In the genomic region with DNA sequence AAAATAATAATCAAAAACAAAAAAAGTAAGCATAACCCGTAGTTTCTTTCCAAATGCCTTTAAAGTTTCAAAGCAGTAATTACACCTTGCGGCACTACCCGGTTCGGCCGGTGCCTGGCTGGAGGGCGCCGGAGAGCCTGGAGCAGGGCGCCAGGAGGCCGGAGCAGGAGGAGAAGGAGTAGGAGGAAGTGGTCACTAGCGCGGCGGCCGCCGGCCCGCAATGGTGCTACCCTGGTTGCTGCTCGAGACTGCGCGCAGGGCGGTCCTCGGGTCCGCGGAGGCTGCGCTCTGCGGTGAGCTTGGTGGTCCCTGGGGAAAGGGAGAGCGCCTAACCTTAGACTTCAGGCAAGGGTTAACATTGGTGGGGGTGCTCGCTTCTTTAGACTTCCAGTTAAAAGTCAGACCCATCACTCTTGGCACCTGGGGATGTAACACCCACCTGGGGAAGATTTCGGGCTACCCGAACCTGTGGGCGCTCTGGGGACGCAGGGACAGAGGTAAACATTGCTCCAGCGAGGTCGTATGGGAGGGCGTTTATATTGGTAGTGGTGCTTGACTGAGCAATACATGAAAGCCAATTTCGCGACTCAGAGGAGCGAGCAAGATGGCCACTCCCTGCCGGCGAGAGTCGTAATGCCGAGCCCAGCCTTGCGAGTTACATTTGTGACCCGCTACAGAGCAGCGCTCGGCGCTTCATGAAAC, we compare ENCODE assay signal across 1 cellular context.
TF ChIP-seq lines count a peak whose summit lies in the region.

No MANE protein-coding gene starts in this region.

TF ChIP-seq in HepG2, 621 proteins besides CTCF, POLR2A, EP300 and RAD21 (continued from another document and continues in another):
- TF ChIP-seq, protein P1, sequence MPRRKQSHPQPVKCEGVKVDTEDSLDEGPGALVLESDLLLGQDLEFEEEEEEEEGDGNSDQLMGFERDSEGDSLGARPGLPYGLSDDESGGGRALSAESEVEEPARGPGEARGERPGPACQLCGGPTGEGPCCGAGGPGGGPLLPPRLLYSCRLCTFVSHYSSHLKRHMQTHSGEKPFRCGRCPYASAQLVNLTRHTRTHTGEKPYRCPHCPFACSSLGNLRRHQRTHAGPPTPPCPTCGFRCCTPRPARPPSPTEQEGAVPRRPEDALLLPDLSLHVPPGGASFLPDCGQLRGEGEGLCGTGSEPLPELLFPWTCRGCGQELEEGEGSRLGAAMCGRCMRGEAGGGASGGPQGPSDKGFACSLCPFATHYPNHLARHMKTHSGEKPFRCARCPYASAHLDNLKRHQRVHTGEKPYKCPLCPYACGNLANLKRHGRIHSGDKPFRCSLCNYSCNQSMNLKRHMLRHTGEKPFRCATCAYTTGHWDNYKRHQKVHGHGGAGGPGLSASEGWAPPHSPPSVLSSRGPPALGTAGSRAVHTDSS (CRISPR knock-in tag; conservative IDR thresholded peaks at IDR 0.05): no peak
- TF ChIP-seq, protein P2, sequence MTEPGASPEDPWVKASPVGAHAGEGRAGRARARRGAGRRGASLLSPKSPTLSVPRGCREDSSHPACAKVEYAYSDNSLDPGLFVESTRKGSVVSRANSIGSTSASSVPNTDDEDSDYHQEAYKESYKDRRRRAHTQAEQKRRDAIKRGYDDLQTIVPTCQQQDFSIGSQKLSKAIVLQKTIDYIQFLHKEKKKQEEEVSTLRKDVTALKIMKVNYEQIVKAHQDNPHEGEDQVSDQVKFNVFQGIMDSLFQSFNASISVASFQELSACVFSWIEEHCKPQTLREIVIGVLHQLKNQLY (CRISPR knock-in tag; IDR thresholded peaks at IDR 0.05): no peak
- TF ChIP-seq ARNTL (CRISPR knock-in tag; IDR thresholded peaks at IDR 0.05) (no peak), NR3C1 (CRISPR knock-in tag; IDR thresholded peaks at IDR 0.05) (no peak), NFKBIZ (CRISPR knock-in tag; IDR thresholded peaks at IDR 0.05) (no peak; the same call in 1 of the 2 replicates), ZNF33B (CRISPR knock-in tag; IDR thresholded peaks at IDR 0.05) (0 out of 2 replicates have a peak, but pooled peaks have one; percentile 47), MIER3 (CRISPR knock-in tag; IDR thresholded peaks at IDR 0.05; ENCODE audit: borderline replicate concordance) (peak; percentile 65; the same call in 1 of the 2 replicates), SSRP1 (CRISPR knock-in tag; IDR thresholded peaks at IDR 0.05) (no peak), ZNF337 (CRISPR knock-in tag; IDR thresholded peaks at IDR 0.05; ENCODE audit: borderline replicate concordance, low read depth) (no peak), HNF4G (IDR thresholded peaks at IDR 0.05; ENCODE audit: borderline replicate concordance, low read depth, low read length) (no peak), HNF4G (CRISPR knock-in tag; IDR thresholded peaks at IDR 0.05; ENCODE audit: borderline replicate concordance, low read depth) (no peak), WIZ (CRISPR knock-in tag; IDR thresholded peaks at IDR 0.05) (no peak), ZBTB42 (CRISPR knock-in tag; IDR thresholded peaks at IDR 0.05) (no peak), XBP1 (CRISPR knock-in tag; IDR thresholded peaks at IDR 0.05) (no peak), GPN1 (CRISPR knock-in tag; IDR thresholded peaks at IDR 0.05; ENCODE audit: borderline replicate concordance) (no peak), ZKSCAN1 (IDR thresholded peaks at IDR 0.05; ENCODE audit: low read length) (no peak), CAMTA2 (CRISPR knock-in tag; IDR thresholded peaks at IDR 0.05; ENCODE audit: borderline replicate concordance) (no peak), CHCHD3 (CRISPR knock-in tag; IDR thresholded peaks at IDR 0.05) (no peak), HNRNPH1 (optimal IDR thresholded peaks at IDR 0.05; ENCODE audit: low read depth, low read length) (no peak), CBX5 (CRISPR knock-in tag; IDR thresholded peaks at IDR 0.05; ENCODE audit: borderline replicate concordance) (no peak), MAFK (conservative IDR thresholded peaks at IDR 0.05 in 1 of 2, IDR thresholded peaks at IDR 0.05 in 1 of 2; ENCODE audit: low read length in 2 of 2) (no peak), MED8 (CRISPR knock-in tag; IDR thresholded peaks at IDR 0.05; ENCODE audit: insufficient replicate concordance) (peak; percentile 55), MEIS2 (CRISPR knock-in tag; IDR thresholded peaks at IDR 0.05) (peak; percentile 25; the same call in 1 of the 2 replicates), GZF1 (CRISPR knock-in tag; IDR thresholded peaks at IDR 0.05) (no peak), EED (CRISPR knock-in tag; IDR thresholded peaks at IDR 0.05) (0 out of 2 replicates have a peak, but pooled peaks have one; percentile 47), RORA (CRISPR knock-in tag; IDR thresholded peaks at IDR 0.05) (0 out of 2 replicates have a peak, but pooled peaks have one; percentile 29), DMAP1 (CRISPR knock-in tag; IDR thresholded peaks at IDR 0.05) (peak; percentile 47; the same call in 1 of the 2 replicates), ZNF850 (CRISPR knock-in tag; conservative IDR thresholded peaks at IDR 0.05) (no peak), YEATS4 (CRISPR knock-in tag; IDR thresholded peaks at IDR 0.05; ENCODE audit: borderline replicate concordance) (no peak), THYN1 (CRISPR knock-in tag; IDR thresholded peaks at IDR 0.05; ENCODE audit: borderline replicate concordance, low read depth) (no peak), CEBPG (CRISPR knock-in tag; IDR thresholded peaks at IDR 0.05) (no peak; the same call in 1 of the 2 replicates), CENPX (CRISPR knock-in tag; IDR thresholded peaks at IDR 0.05) (no peak), ZSCAN9 (CRISPR knock-in tag; IDR thresholded peaks at IDR 0.05; ENCODE audit: borderline replicate concordance) (peak; percentile 56; the same call in 1 of the 2 replicates), ZNF577 (CRISPR knock-in tag; IDR thresholded peaks at IDR 0.05; ENCODE audit: borderline replicate concordance, low read depth) (no peak), POLR2AphosphoS5 (IDR thresholded peaks at IDR 0.05; ENCODE audit: low read depth, low read length) (peak; percentile 88), MZF1 (CRISPR knock-in tag; IDR thresholded peaks at IDR 0.05; ENCODE audit: borderline replicate concordance) (no peak), KLF15 (CRISPR knock-in tag; IDR thresholded peaks at IDR 0.05; ENCODE audit: borderline replicate concordance) (no peak), ISX (CRISPR knock-in tag; conservative IDR thresholded peaks at IDR 0.05) (0 out of 2 replicates have a peak, but pooled peaks have one; percentile 30), KDM4B (CRISPR knock-in tag; IDR thresholded peaks at IDR 0.05) (no peak), REPIN1 (CRISPR knock-in tag; IDR thresholded peaks at IDR 0.05; ENCODE audit: borderline replicate concordance, low read depth) (peak; percentile 70; the same call in 1 of the 2 replicates), KLF16 (CRISPR knock-in tag; IDR thresholded peaks at IDR 0.05) (peak in 1 of 2 experiments; percentile 44; a peak in 1 of 4 replicates), ZNF232 (CRISPR knock-in tag; IDR thresholded peaks at IDR 0.05; ENCODE audit: borderline replicate concordance) (0 out of 2 replicates have a peak, but pooled peaks have one; percentile 13), ZNF430 (CRISPR knock-in tag; IDR thresholded peaks at IDR 0.05) (no peak), ZNF350 (CRISPR knock-in tag; IDR thresholded peaks at IDR 0.05; ENCODE audit: borderline replicate concordance, low read depth) (peak; percentile 46; the same call in 1 of the 2 replicates), JARID2 (CRISPR knock-in tag; IDR thresholded peaks at IDR 0.05; ENCODE audit: insufficient replicate concordance) (peak; percentile 65)
- TF ChIP-seq, protein P3, sequence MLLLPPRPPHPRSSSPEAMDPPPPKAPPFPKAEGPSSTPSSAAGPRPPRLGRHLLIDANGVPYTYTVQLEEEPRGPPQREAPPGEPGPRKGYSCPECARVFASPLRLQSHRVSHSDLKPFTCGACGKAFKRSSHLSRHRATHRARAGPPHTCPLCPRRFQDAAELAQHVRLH (CRISPR knock-in tag; IDR thresholded peaks at IDR 0.05; ENCODE audit: borderline replicate concordance, low read depth): no peak
- TF ChIP-seq, protein P4, sequence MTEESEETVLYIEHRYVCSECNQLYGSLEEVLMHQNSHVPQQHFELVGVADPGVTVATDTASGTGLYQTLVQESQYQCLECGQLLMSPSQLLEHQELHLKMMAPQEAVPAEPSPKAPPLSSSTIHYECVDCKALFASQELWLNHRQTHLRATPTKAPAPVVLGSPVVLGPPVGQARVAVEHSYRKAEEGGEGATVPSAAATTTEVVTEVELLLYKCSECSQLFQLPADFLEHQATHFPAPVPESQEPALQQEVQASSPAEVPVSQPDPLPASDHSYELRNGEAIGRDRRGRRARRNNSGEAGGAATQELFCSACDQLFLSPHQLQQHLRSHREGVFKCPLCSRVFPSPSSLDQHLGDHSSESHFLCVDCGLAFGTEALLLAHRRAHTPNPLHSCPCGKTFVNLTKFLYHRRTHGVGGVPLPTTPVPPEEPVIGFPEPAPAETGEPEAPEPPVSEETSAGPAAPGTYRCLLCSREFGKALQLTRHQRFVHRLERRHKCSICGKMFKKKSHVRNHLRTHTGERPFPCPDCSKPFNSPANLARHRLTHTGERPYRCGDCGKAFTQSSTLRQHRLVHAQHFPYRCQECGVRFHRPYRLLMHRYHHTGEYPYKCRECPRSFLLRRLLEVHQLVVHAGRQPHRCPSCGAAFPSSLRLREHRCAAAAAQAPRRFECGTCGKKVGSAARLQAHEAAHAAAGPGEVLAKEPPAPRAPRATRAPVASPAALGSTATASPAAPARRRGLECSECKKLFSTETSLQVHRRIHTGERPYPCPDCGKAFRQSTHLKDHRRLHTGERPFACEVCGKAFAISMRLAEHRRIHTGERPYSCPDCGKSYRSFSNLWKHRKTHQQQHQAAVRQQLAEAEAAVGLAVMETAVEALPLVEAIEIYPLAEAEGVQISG (CRISPR knock-in tag; IDR thresholded peaks at IDR 0.05): peak; percentile 78
- TF ChIP-seq, protein P5, sequence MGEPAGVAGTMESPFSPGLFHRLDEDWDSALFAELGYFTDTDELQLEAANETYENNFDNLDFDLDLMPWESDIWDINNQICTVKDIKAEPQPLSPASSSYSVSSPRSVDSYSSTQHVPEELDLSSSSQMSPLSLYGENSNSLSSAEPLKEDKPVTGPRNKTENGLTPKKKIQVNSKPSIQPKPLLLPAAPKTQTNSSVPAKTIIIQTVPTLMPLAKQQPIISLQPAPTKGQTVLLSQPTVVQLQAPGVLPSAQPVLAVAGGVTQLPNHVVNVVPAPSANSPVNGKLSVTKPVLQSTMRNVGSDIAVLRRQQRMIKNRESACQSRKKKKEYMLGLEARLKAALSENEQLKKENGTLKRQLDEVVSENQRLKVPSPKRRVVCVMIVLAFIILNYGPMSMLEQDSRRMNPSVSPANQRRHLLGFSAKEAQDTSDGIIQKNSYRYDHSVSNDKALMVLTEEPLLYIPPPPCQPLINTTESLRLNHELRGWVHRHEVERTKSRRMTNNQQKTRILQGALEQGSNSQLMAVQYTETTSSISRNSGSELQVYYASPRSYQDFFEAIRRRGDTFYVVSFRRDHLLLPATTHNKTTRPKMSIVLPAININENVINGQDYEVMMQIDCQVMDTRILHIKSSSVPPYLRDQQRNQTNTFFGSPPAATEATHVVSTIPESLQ (CRISPR knock-in tag; conservative IDR thresholded peaks at IDR 0.05): no peak
- TF ChIP-seq, protein P6, sequence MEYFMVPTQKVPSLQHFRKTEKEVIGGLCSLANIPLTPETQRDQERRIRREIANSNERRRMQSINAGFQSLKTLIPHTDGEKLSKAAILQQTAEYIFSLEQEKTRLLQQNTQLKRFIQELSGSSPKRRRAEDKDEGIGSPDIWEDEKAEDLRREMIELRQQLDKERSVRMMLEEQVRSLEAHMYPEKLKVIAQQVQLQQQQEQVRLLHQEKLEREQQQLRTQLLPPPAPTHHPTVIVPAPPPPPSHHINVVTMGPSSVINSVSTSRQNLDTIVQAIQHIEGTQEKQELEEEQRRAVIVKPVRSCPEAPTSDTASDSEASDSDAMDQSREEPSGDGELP (IDR thresholded peaks at IDR 0.05; ENCODE audit: borderline replicate concordance, low read depth): no peak
- TF ChIP-seq, protein P7, sequence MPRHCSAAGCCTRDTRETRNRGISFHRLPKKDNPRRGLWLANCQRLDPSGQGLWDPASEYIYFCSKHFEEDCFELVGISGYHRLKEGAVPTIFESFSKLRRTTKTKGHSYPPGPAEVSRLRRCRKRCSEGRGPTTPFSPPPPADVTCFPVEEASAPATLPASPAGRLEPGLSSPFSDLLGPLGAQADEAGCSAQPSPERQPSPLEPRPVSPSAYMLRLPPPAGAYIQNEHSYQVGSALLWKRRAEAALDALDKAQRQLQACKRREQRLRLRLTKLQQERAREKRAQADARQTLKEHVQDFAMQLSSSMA (CRISPR knock-in tag; IDR thresholded peaks at IDR 0.05): peak; percentile 57; the same call in 1 of the 2 replicates
- TF ChIP-seq, protein P8, sequence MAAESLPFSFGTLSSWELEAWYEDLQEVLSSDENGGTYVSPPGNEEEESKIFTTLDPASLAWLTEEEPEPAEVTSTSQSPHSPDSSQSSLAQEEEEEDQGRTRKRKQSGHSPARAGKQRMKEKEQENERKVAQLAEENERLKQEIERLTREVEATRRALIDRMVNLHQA (CRISPR knock-in tag; IDR thresholded peaks at IDR 0.05): no peak
- TF ChIP-seq, protein P9, sequence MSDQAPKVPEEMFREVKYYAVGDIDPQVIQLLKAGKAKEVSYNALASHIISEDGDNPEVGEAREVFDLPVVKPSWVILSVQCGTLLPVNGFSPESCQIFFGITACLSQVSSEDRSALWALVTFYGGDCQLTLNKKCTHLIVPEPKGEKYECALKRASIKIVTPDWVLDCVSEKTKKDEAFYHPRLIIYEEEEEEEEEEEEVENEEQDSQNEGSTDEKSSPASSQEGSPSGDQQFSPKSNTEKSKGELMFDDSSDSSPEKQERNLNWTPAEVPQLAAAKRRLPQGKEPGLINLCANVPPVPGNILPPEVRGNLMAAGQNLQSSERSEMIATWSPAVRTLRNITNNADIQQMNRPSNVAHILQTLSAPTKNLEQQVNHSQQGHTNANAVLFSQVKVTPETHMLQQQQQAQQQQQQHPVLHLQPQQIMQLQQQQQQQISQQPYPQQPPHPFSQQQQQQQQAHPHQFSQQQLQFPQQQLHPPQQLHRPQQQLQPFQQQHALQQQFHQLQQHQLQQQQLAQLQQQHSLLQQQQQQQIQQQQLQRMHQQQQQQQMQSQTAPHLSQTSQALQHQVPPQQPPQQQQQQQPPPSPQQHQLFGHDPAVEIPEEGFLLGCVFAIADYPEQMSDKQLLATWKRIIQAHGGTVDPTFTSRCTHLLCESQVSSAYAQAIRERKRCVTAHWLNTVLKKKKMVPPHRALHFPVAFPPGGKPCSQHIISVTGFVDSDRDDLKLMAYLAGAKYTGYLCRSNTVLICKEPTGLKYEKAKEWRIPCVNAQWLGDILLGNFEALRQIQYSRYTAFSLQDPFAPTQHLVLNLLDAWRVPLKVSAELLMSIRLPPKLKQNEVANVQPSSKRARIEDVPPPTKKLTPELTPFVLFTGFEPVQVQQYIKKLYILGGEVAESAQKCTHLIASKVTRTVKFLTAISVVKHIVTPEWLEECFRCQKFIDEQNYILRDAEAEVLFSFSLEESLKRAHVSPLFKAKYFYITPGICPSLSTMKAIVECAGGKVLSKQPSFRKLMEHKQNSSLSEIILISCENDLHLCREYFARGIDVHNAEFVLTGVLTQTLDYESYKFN (CRISPR knock-in tag; conservative IDR thresholded peaks at IDR 0.05): no peak
- TF ChIP-seq, protein P10, sequence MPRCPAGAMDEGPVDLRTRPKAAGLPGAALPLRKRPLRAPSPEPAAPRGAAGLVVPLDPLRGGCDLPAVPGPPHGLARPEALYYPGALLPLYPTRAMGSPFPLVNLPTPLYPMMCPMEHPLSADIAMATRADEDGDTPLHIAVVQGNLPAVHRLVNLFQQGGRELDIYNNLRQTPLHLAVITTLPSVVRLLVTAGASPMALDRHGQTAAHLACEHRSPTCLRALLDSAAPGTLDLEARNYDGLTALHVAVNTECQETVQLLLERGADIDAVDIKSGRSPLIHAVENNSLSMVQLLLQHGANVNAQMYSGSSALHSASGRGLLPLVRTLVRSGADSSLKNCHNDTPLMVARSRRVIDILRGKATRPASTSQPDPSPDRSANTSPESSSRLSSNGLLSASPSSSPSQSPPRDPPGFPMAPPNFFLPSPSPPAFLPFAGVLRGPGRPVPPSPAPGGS (CRISPR knock-in tag; IDR thresholded peaks at IDR 0.05): 0 out of 2 replicates have a peak, but pooled peaks have one; percentile 33
